Comparison of ENCODE assay signal across 15 cellular contexts in genomic region chr6:112691289-112691688, GRCh38.
DNase-seq lines count a peak whose midpoint lies in the region; TF ChIP-seq lines count a peak whose summit lies in the region.
"Had no signal": no experiment of that assay in that cellular context is flagged by ENCODE, and none has a peak within 500 bp of the region (broad histone marks: within the 10 kb centered on the region; RNA-seq: fewer than 3 reads in every experiment).

No MANE protein-coding gene starts in this region.

- H3K36me3 Mint-ChIP-seq in MCF 10A (ENCODE audit: insufficient read depth, unreplicated experiment), result no peaks in the 10 kb centered on the region
- H3K36me3 Mint-ChIP-seq: activated naive CD4-positive, alpha-beta T cell treated with anti-CD3 and anti-CD28 coated beads, Interleukin-2, amount 50 U/mL, for 24 hours had no signal

- peak overlapping the region; percentile 32; the same call in 1 of the 2 replicates for H3K4me2 ChIP-seq in SK-N-SH

- peak; percentile 37 to 82; a peak in 3 of 4 replicates for TF ChIP-seq EP300 in SK-N-SH (IDR thresholded peaks at IDR 0.05; ENCODE audit: borderline replicate concordance in 1 of 2, low read depth in 1 of 2, low read length in 1 of 2)

- H3K27me3 ChIP-seq in breast epithelium (no peaks in the 10 kb centered on the region), SK-N-SH (ENCODE audit: insufficient read depth) (no peaks in the 10 kb centered on the region), ascending aorta (no peaks in the 10 kb centered on the region)
- H3K27me3 ChIP-seq: esophagus squamous epithelium had no signal

- in situ Hi-C loops in G401 (cut with HindIII; ENCODE audit: low sequenced_read_pairs), result no loop called here

- no peaks in the 10 kb centered on the region for H3K79me2 ChIP-seq in SK-N-SH (ENCODE audit: insufficient read depth)

- H3K4me3 Mint-ChIP-seq in MCF 10A (ENCODE audit: unreplicated experiment), result no peak overlapping the region
- H3K4me3 Mint-ChIP-seq: activated CD4-positive, alpha-beta T cell treated with anti-CD3 and anti-CD28 coated beads, Interleukin-2, amount 10 ng/mL, durations not matched to agents 24 days and 14 days; activated naive CD4-positive, alpha-beta T cell treated with anti-CD3 and anti-CD28 coated beads, Interleukin-2, amount 50 U/mL, for 24 hours had no signal

- intact Hi-C loops in MCF 10A (cut with micrococcal nuclease) (no loop called here), breast epithelium (cut with DNase I; ENCODE audit: low total_unique reads) (no loop called here), ascending aorta (cut with DNase I) (no loop called here)

- H3K9me3 ChIP-seq in breast epithelium, result no peaks in the 10 kb centered on the region
- H3K9me3 ChIP-seq in SK-N-SH, result no peaks in the 10 kb centered on the region
- H3K9me3 ChIP-seq in ascending aorta, result no peaks in the 10 kb centered on the region
- H3K9me3 ChIP-seq: esophagus squamous epithelium had no signal

- H3K36me3 ChIP-seq in breast epithelium (no peaks in the 10 kb centered on the region), SK-N-SH (replicated peaks in 1 of 2; ENCODE audit: control insufficient read depth in 1 of 2, insufficient read depth in 2 of 2, low read length in 1 of 2) (no peaks in the 10 kb centered on the region), ascending aorta (no peaks in the 10 kb centered on the region)
- H3K36me3 ChIP-seq: esophagus squamous epithelium had no signal

- H3K9ac ChIP-seq in SK-N-SH, result peak overlapping the region; percentile 14; the same call in 1 of the 2 replicates

- H3K9me2 ChIP-seq in SK-N-SH, result no peaks in the 10 kb centered on the region

- H3K9me3 Mint-ChIP-seq in MCF 10A (ENCODE audit: unreplicated experiment), result no peaks in the 10 kb centered on the region
- H3K9me3 Mint-ChIP-seq: activated CD4-positive, alpha-beta T cell treated with anti-CD3 and anti-CD28 coated beads, Interleukin-2, amount 10 ng/mL, durations not matched to agents 24 days and 14 days; activated naive CD4-positive, alpha-beta T cell treated with anti-CD3 and anti-CD28 coated beads, Interleukin-2, amount 50 U/mL, for 24 hours had no signal

- 0 out of 2 replicates have a peak overlapping the region, but pooled peaks have one; percentile 36 for H2AFZ ChIP-seq in SK-N-SH (ENCODE audit: low read depth)

- no peak for TF ChIP-seq RAD21 in SK-N-SH (IDR thresholded peaks at IDR 0.05; ENCODE audit: low read length)

- H3K4me1 ChIP-seq in breast epithelium (no peaks in the 10 kb centered on the region), SK-N-SH (ENCODE audit: control insufficient read depth in 1 of 2, insufficient read depth in 2 of 2, low read depth in 1 of 2, low read length in 1 of 2) (peaks cover 15 to 18% of the 10 kb centered on the region in 2 experiments), ascending aorta (no peaks in the 10 kb centered on the region)

- TF ChIP-seq CTCF in MCF 10A (IDR thresholded peaks at IDR 0.05; ENCODE audit: unreplicated experiment) (no peak), breast epithelium (IDR thresholded peaks at IDR 0.05) (no peak), SK-N-SH (IDR thresholded peaks at IDR 0.05) (no peak), fibroblast of villous mesenchyme (IDR thresholded peaks at IDR 0.05; ENCODE audit: insufficient read depth, low read depth, low read length) (no peak), ascending aorta (IDR thresholded peaks at IDR 0.05) (no peak)

- no peak for TF ChIP-seq POLR2A in breast epithelium (IDR thresholded peaks at IDR 0.05)

- no peak overlapping the region for H3K4me3 ChIP-seq in breast epithelium
- no peak overlapping the region for H3K4me3 ChIP-seq in SK-N-SH (ENCODE audit: low read depth in 2 of 2, low read length in 1 of 2)
- H3K4me3 ChIP-seq in fibroblast of villous mesenchyme (ENCODE audit: low read depth, low read length), result no peak overlapping the region
- H3K4me3 ChIP-seq in ascending aorta, result no peak overlapping the region
- H3K4me3 ChIP-seq: esophagus squamous epithelium had no signal

- H3F3A ChIP-seq in SK-N-SH (replicated peaks; ENCODE audit: insufficient read depth), result peaks cover 13% of the 10 kb centered on the region

- no TSS peak for BruUV-seq in MCF 10A (replicated peaks; lab: Mats Ljungman, UMichigan)

- POLR2A ChIA-PET in MCF 10A (lab: Yijun Ruan, JAX), result interaction anchor here (1.5 kb wide), 1 partner anchor 41 kb away, joined by 3 read pairs; no protein-coding TSS in a partner anchor
- POLR2A ChIA-PET in SK-N-SH (lab: Yijun Ruan, JAX), result interaction anchor here (0.7 kb wide), 1 partner anchor 873 kb away, joined by 3 read pairs; no protein-coding TSS in a partner anchor

- H3K27ac ChIP-seq in breast epithelium (no peak overlapping the region), SK-N-SH (ENCODE audit: low read depth in 2 of 2, low read length in 1 of 2) (peak overlapping the region; percentile 79 to 81), ascending aorta (no peak overlapping the region)
- H3K27ac ChIP-seq: esophagus squamous epithelium had no signal

- WGBS in SK-N-SH (ENCODE audit: low lambda C conversion rate), result 0% methylated on average over 1 of the region's 1 CpG

- CTCF ChIA-PET in MCF 10A (lab: Yijun Ruan, JAX), result interaction anchor here (0.6 kb wide), 1 partner anchor 1124 kb away, joined by 4 read pairs; no protein-coding TSS in a partner anchor
- CTCF ChIA-PET in SK-N-SH (lab: Yijun Ruan, JAX), result interaction anchor here (0.8 kb wide), 1 partner anchor 1167 kb away, joined by 3 read pairs; no protein-coding TSS in a partner anchor

- H3K4me1 Mint-ChIP-seq in MCF 10A (ENCODE audit: insufficient read depth, unreplicated experiment), result peaks cover 14% of the 10 kb centered on the region
- H3K4me1 Mint-ChIP-seq: activated CD4-positive, alpha-beta T cell treated with anti-CD3 and anti-CD28 coated beads, Interleukin-2, amount 10 ng/mL, durations not matched to agents 24 days and 14 days; activated naive CD4-positive, alpha-beta T cell treated with anti-CD3 and anti-CD28 coated beads, Interleukin-2, amount 50 U/mL, for 24 hours had no signal

- no peaks in the 10 kb centered on the region for H3K27me3 Mint-ChIP-seq in MCF 10A (ENCODE audit: insufficient read depth, unreplicated experiment)
- H3K27me3 Mint-ChIP-seq: activated CD4-positive, alpha-beta T cell treated with anti-CD3 and anti-CD28 coated beads, Interleukin-2, amount 10 ng/mL, durations not matched to agents 24 days and 14 days; activated naive CD4-positive, alpha-beta T cell treated with anti-CD3 and anti-CD28 coated beads, Interleukin-2, amount 50 U/mL, for 24 hours had no signal

- H4K20me1 ChIP-seq in SK-N-SH (ENCODE audit: insufficient read depth), result no peaks in the 10 kb centered on the region

- H3K27ac Mint-ChIP-seq in MCF 10A (ENCODE audit: low read depth, unreplicated experiment), result no peak overlapping the region
- H3K27ac Mint-ChIP-seq: activated CD4-positive, alpha-beta T cell treated with anti-CD3 and anti-CD28 coated beads, Interleukin-2, amount 10 ng/mL, durations not matched to agents 24 days and 14 days; activated naive CD4-positive, alpha-beta T cell treated with anti-CD3 and anti-CD28 coated beads, Interleukin-2, amount 50 U/mL, for 24 hours had no signal

- DNase-seq in MCF 10A (ENCODE audit: unreplicated experiment) (peak; percentile 71), breast epithelium (ENCODE audit: low spot score in 2 of 2) (no peak), SK-N-SH (peak; percentile 12), fibroblast of villous mesenchyme (ENCODE audit: low read depth) (peak; percentile 83), stromal cell of bone marrow (ENCODE audit: low read depth) (peak; percentile 88), ascending aorta (ENCODE audit: low spot score in 2 of 2) (no peak), G401 (ENCODE audit: low spot score) (no peak), NCI-H2081 (lab: John Stamatoyannopoulos, UW) (no peak)
- DNase-seq: activated CD4-positive, alpha-beta T cell treated with anti-CD3 and anti-CD28 coated beads, Interleukin-2, amount 10 ng/mL, durations not matched to agents 24 days and 14 days; esophagus squamous epithelium; NCI-H1092 treated with DMSO at 0.1 percent for 48 hours; RPMI8226; stimulated activated CD4-positive, alpha-beta T cell treated with anti-CD3 and anti-CD28 coated beads, Interleukin-12 subunit alpha, Interleukin-12 subunit beta, amount 100 ng/mL, for 4 hours; stimulated activated naive CD4-positive, alpha-beta T cell had no signal

TF ChIP-seq in SK-N-SH, 30 proteins besides CTCF, POLR2A, EP300 and RAD21 (continues in another document):
- TF ChIP-seq POLR2AphosphoS5 (IDR thresholded peaks at IDR 0.05; ENCODE audit: low read depth, low read length), result peak; percentile 40; the same call in 1 of the 2 replicates
- TF ChIP-seq RXRA (IDR thresholded peaks at IDR 0.05; ENCODE audit: borderline replicate concordance, low read depth), result peak; percentile 41; the same call in 1 of the 2 replicates
- TF ChIP-seq TEAD4 (IDR thresholded peaks at IDR 0.05; ENCODE audit: borderline replicate concordance, insufficient read depth), result peak; percentile 85
- TF ChIP-seq SIN3A (IDR thresholded peaks at IDR 0.05; ENCODE audit: borderline replicate concordance, low read depth, low read length), result no peak
- TF ChIP-seq RFX5 (IDR thresholded peaks at IDR 0.05; ENCODE audit: low read length), result no peak
- no peak for TF ChIP-seq MAX (IDR thresholded peaks at IDR 0.05; ENCODE audit: low read depth)
- TF ChIP-seq JUND (IDR thresholded peaks at IDR 0.05), result peak; percentile 81
- TF ChIP-seq TCF12 (IDR thresholded peaks at IDR 0.05), result peak; percentile 84
- TF ChIP-seq GATA2 (CRISPR knock-in tag; IDR thresholded peaks at IDR 0.05), result no peak
- TF ChIP-seq FOSL2 (IDR thresholded peaks at IDR 0.05; ENCODE audit: borderline replicate concordance, low read depth), result peak; percentile 72; the same call in 1 of the 2 replicates
- no peak for TF ChIP-seq MXI1 (IDR thresholded peaks at IDR 0.05; ENCODE audit: low read depth, low read length)
- TF ChIP-seq YY1 (IDR thresholded peaks at IDR 0.05; ENCODE audit: low read depth), result no peak
- TF ChIP-seq IRF3 (IDR thresholded peaks at IDR 0.05; ENCODE audit: low read depth, low read length), result no peak

Comparison
In these comparisons a context has a peak if more than half of its experiments do, and no peak if none do; other contexts are left out.
1. DNase-seq: peak in MCF 10A (single experiment), SK-N-SH (single experiment), fibroblast of villous mesenchyme (single experiment) and stromal cell of bone marrow (single experiment); none in breast epithelium (0 of 2), ascending aorta (0 of 2), G401 (single experiment) and NCI-H2081 (0 of 2).
2. H3K27ac ChIP-seq: peak in SK-N-SH (2 of 2); none in breast epithelium (0 of 2) and ascending aorta (0 of 2).